Comparison of ENCODE assay signal across 8 cellular contexts in genomic region chr11:44977493-44977984, GRCh38. TPM values are rescaled to one million over a fixed set of nuclear protein-coding genes. Genes with fewer than 3 reads are reported as not detected.
DNase-seq lines count a peak whose midpoint lies in the region; ATAC-seq and TF ChIP-seq lines count a peak whose summit lies in the region.

No MANE protein-coding gene starts in this region.

- TF ChIP-seq CTCF in mammary epithelial cell (conservative IDR thresholded peaks at IDR 0.05 in 1 of 2, IDR thresholded peaks at IDR 0.05 in 1 of 2; ENCODE audit: extremely low read depth in 1 of 2, insufficient read depth in 1 of 2, low read depth in 1 of 2, low read length in 2 of 2): peak; percentile 8 to 22

- no peaks in the 10 kb centered on the region for H3K79me2 ChIP-seq in mammary epithelial cell (ENCODE audit: insufficient read depth, low read length)

- no peaks in the 10 kb centered on the region for H3K27me3 ChIP-seq in mammary epithelial cell (ENCODE audit: insufficient read depth, low read length)
- no peaks in the 10 kb centered on the region for H3K27me3 ChIP-seq in muscle layer of duodenum (ENCODE audit: low read depth, low read length)

- ATAC-seq in GM18498 (IDR thresholded peaks at IDR 0.05; ENCODE audit: unreplicated experiment) (no peak), HG02610 (IDR thresholded peaks at IDR 0.05; ENCODE audit: unreplicated experiment) (no peak)

- peaks cover 15% of the 10 kb centered on the region for H3K4me1 ChIP-seq in mammary epithelial cell (ENCODE audit: insufficient read depth, low read length)
- H3K4me1 ChIP-seq in muscle layer of duodenum (ENCODE audit: control insufficient read depth in 1 of 2, insufficient read depth in 2 of 2, low read length in 2 of 2): peaks cover 0 to 13% of the 10 kb centered on the region in 2 donors

- dilution Hi-C loops in mammary epithelial cell (cut with HindIII; ENCODE audit: low sequenced_read_pairs): no loop called here

- H4K20me1 ChIP-seq in mammary epithelial cell (ENCODE audit: insufficient read depth, low read length): no peaks in the 10 kb centered on the region

- H3K9me3 ChIP-seq in mammary epithelial cell (replicated peaks; ENCODE audit: insufficient read depth, low read length): no peaks in the 10 kb centered on the region
- no peaks in the 10 kb centered on the region for H3K9me3 ChIP-seq in muscle layer of duodenum (ENCODE audit: control insufficient read depth in 1 of 2, low read length in 2 of 2)

- no peak overlapping the region for H3K27ac ChIP-seq in mammary epithelial cell (ENCODE audit: insufficient read depth, low read depth, low read length)
- H3K27ac ChIP-seq in muscle layer of duodenum (ENCODE audit: low read length): peak overlapping the region; percentile 58

- H3K36me3 ChIP-seq in mammary epithelial cell (ENCODE audit: insufficient read depth, low read length) (no peaks in the 10 kb centered on the region), muscle layer of duodenum (ENCODE audit: control insufficient read depth in 1 of 2, insufficient read depth in 2 of 2, low read length in 2 of 2) (no peaks in the 10 kb centered on the region)

- DNase-seq in DMS53 (lab: John Stamatoyannopoulos, UW) (peak; percentile 60), LHCN-M2 (ENCODE audit: low read depth) (peak; percentile 4), mammary epithelial cell (no peak), NCI-H1105 (lab: John Stamatoyannopoulos, UW) (no peak), HuH-7.5 (ENCODE audit: low spot score) (no peak)

- in situ Hi-C loops in mammary epithelial cell (cut with MboI; ENCODE audit: low sequenced_read_pairs in 2 of 2): no loop called here

- CTCF ChIA-PET in mammary epithelial cell (lab: Charles Lee; ENCODE audit: low non-redundant PET): no interaction called here

- no peak overlapping the region for H3K4me2 ChIP-seq in mammary epithelial cell (ENCODE audit: insufficient read depth, low read depth, low read length)

- no peak overlapping the region for H3K9ac ChIP-seq in mammary epithelial cell (ENCODE audit: insufficient read depth, low read length)

- H3K4me3 ChIP-seq in mammary epithelial cell (replicated peaks in 1 of 3; ENCODE audit: insufficient read depth in 1 of 3, low read depth in 2 of 3, low read length in 3 of 3) (no peak overlapping the region), muscle layer of duodenum (ENCODE audit: low read depth in 1 of 2, low read length in 2 of 2) (no peak overlapping the region)

- WGBS in mammary epithelial cell (ENCODE audit: low coverage, missing lambda C conversion rate): 17% methylated on average over 9 of the region's 9 CpGs

- no TSS peak for BruUV-seq in mammary epithelial cell (replicated peaks; lab: Mats Ljungman, UMichigan)

- intact Hi-C loops in mammary epithelial cell (cut with micrococcal nuclease): no loop called here

- no peak overlapping the region for H2AFZ ChIP-seq in mammary epithelial cell (ENCODE audit: low read depth, low read length)

RNA-seq across cellular contexts. Expression of gene TP53I11, which starts 26.9 kb away (rescaled TPM):
- total RNA-seq in LHCN-M2 (2014; rRNA removed): 13.3 and 21.6 TPM in 2 replicates
- polyA plus RNA-seq in LHCN-M2 (2012): 17.7 TPM
- total RNA-seq in mammary epithelial cell: 10 to 100 TPM; 23.2 to 23.5 TPM
- 7.3 TPM for polyA plus RNA-seq in mammary epithelial cell
- 29.3 TPM for polyA minus RNA-seq in mammary epithelial cell

Comparison
In these comparisons a context has a peak if more than half of its experiments do, and no peak if none do; other contexts are left out.
1. DNase-seq: peak in DMS53 (single experiment) and LHCN-M2 (single experiment); none in mammary epithelial cell (single experiment), NCI-H1105 (single experiment) and HuH-7.5 (single experiment).